In genomic region chr9:35079426-35080341, GRCh38 we compare ENCODE assay signal across 1 cellular context.
TF ChIP-seq lines count a peak whose summit lies in the region.

Gene FANCG, minus strand, starts transcription at chr9:35079942. Its CDS starts 418 bp downstream, at chr9:35079524.

TF ChIP-seq in Ishikawa, 13 proteins besides CTCF, POLR2A, EP300 and RAD21 (continued from another document):
- TF ChIP-seq USF1 (IDR thresholded peaks at IDR 0.05) (no peak), EGR1 (IDR thresholded peaks at IDR 0.05) (no peak), YY1 (IDR thresholded peaks at IDR 0.05; ENCODE audit: low read depth) (peak; percentile 2; the same call in 1 of the 2 replicates), NFIC (IDR thresholded peaks at IDR 0.05) (no peak; the same call in 1 of the 2 replicates)
